Comparison of ENCODE assay signal across 10 cellular contexts in the genomic region with DNA sequence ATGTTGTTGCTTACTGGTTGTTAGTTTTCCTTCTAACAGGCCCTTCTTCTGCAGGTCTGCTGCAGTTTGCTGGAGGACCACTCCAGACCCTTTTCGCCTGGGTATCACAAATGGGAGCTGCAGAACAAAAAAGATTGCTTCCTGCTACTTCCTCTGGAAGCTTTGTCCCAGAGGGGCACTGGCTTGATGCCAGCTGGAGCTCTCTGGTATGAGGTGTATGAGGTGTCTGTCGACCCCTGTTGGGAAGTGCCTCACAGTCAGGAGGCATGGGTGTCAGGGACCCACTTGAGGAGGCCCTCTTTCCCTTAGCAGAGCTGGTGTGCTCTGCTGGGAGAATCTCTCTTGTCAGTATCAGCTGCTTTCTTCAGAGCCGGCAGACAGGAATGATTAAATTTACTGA.
"Had no signal": no experiment of that assay in that cellular context is flagged by ENCODE, and none has a peak within 500 bp of the region (broad histone marks: within the 10 kb centered on the region; RNA-seq: fewer than 3 reads in every experiment).

No MANE protein-coding gene starts in this region.

- H3K9me3 ChIP-seq: HAP-1 had no signal

- FAIRE-seq: H1, H54 had no signal

- H3K27ac Mint-ChIP-seq: GM23338, H9, HFFc6 had no signal

- H3K4me3 ChIP-seq: GM23248, GM23338, HAP-1 had no signal

- H3K4me3 Mint-ChIP-seq: GM23338, H9, HFFc6 had no signal

- H3K9me3 Mint-ChIP-seq: GM23338, HFFc6 had no signal

- DNase-seq: GM23248, GOT3, H7, H9, HCEC 1CT, HFFc6 had no signal

- H3K4me1 Mint-ChIP-seq: GM23338, H9 had no signal

- H3K9ac ChIP-seq: GM23248 had no signal

- H3K4me1 ChIP-seq: HAP-1 had no signal

- H3K36me3 ChIP-seq: HAP-1 had no signal

- H3K27ac ChIP-seq: GM23248 had no signal
